Comparison of ENCODE assay signal across 16 cellular contexts in the genomic region with DNA sequence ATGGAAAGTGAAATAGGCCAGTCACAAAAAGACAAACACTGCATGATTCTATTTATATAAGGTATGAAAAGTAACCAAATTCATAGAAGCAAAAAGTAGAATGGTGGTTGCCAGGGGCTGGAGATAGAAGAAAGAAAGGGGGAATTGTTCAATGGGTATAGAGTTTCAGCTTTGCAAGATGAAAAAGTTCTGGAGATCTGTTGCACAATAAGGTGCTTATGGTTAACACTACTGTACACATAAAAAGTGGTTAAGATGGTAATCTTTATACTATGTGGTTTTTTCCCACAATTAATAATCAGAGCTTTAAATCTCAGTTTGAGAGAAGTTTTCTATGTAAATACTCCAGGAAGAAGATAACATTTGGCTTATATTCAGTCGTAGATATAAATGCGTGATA.
"Had no signal": no experiment of that assay in that cellular context is flagged by ENCODE, and none has a peak within 500 bp of the region (broad histone marks: within the 10 kb centered on the region; RNA-seq: fewer than 3 reads in every experiment).

No MANE protein-coding gene starts in this region.

- H3K4me3 ChIP-seq: cardiac muscle cell, esophagus muscularis mucosa, skin epidermis, tibial nerve, vagina had no signal

- DNase-seq: activated CD4-positive, alpha-beta T cell treated with anti-CD3 and anti-CD28 coated beads, Interleukin-2, amount 50 U/mL, for 4 hours; activated naive CD4-positive, alpha-beta T cell treated with Interleukin-2 at 50 U/mL for 16 hours; activated naive CD8-positive, alpha-beta T cell treated with anti-CD3 and anti-CD28 coated beads, Interleukin-2, amount 50 U/mL, for 24 hours; activated T-cell treated with anti-CD3 and anti-CD28 coated beads for 4 hours; foreskin fibroblast; glutamatergic neuron; kidney glomerular epithelial cell; stimulated activated CD4-positive, alpha-beta T cell treated with anti-CD3 and anti-CD28 coated beads, Interleukin-15, amount 100 ng/mL, for 24 hours; stimulated activated CD4-positive, alpha-beta T cell treated with anti-CD3 and anti-CD28 coated beads, Interleukin-4, amount 100 ng/mL, for 1 hour; stimulated activated naive CD4-positive, alpha-beta T cell treated with Interleukin-2 at 50 U/mL for 16 hours; substantia nigra had no signal
